Comparison of ENCODE assay signal across 8 cellular contexts in the genomic region with DNA sequence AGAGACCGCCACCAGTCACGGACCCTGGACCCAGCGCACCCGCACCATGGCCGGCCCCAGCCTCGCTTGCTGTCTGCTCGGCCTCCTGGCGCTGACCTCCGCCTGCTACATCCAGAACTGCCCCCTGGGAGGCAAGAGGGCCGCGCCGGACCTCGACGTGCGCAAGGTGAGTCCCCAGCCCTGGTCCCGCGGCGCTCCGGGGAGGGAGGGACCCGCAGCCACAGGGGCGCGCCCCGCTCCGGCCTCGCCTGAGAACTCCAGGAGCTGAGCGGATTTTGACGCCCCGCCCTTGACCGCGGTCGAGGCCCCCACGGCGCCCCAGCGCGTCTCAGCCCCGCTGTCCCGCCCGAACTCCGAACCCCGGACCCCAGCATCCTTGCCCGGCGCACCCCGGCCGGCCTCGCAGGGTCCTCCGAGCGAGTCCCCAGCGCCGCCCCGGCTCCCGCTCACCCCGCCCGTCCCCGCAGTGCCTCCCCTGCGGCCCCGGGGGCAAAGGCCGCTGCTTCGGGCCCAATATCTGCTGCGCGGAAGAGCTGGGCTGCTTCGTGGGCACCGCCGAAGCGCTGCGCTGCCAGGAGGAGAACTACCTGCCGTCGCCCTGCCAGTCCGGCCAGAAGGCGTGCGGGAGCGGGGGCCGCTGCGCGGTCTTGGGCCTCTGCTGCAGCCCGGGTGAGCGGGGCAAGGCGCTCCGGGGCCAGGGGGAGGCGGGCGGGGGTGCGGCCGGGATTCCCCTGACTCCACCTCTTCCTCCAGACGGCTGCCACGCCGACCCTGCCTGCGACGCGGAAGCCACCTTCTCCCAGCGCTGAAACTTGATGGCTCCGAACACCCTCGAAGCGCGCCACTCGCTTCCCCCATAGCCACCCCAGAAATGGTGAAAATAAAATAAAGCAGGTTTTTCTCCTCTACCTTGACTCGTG. TPM values are rescaled to one million over a fixed set of nuclear protein-coding genes. Genes with fewer than 3 reads are reported as not detected.
A peak's percentile ranks its signal among the peaks of the same experiment; 100 is the strongest.
DNase-seq lines count a peak whose midpoint lies in the region; ATAC-seq and TF ChIP-seq lines count a peak whose summit lies in the region.

A gene (plus strand): TSS at position 11 of the 920 bp plus-strand sequence. CDS start 36 bp downstream, at position 47.

- H3K36me3 ChIP-seq in HUES48 (ENCODE audit: control insufficient read depth, insufficient read depth, low read length) (no peaks in the 10 kb centered on the region), left ventricle myocardium inferior (no peaks in the 10 kb centered on the region), smooth muscle cell (ENCODE audit: low read depth) (no peaks in the 10 kb centered on the region)

- H3K4me1 Mint-ChIP-seq in activated T-helper 1 cell treated with anti-CD3 and anti-CD28 coated beads, Interleukin-12 subunit alpha, Interleukin-12 subunit beta, Interleukin-2, Interleukin-4 antibody, amounts not matched to agents 30 ng/mL and 10 ng/mL and 1 ng/mL, durations not matched to agents 14 hours and 24 hours and 36 hours (ENCODE audit: low read depth) = peaks cover 35% of the 10 kb centered on the region

- ATAC-seq in GM21515 (IDR thresholded peaks at IDR 0.05; ENCODE audit: unreplicated experiment) = no peak
- ATAC-seq in GM18520 (IDR thresholded peaks at IDR 0.05; ENCODE audit: unreplicated experiment) = no peak

- WGBS in smooth muscle cell (ENCODE audit: low lambda C conversion rate) = 44% methylated on average over 33 of the region's 95 CpGs

- H3K27ac ChIP-seq in HUES48 (ENCODE audit: low read depth, low read length) = no peak within 1 kb of the TSS
- H3K27ac ChIP-seq in left ventricle myocardium inferior (replicated peaks) = no peak within 1 kb of the TSS
- no peak within 1 kb of the TSS for H3K27ac ChIP-seq in smooth muscle cell (ENCODE audit: low read depth)

- H3K9ac ChIP-seq in HUES48 (ENCODE audit: low read depth, low read length) (no peak within 1 kb of the TSS), smooth muscle cell (ENCODE audit: low read depth) (peak within 1 kb of the TSS; percentile 35)

- H2AFZ ChIP-seq in smooth muscle cell (ENCODE audit: low read depth) = peak within 1 kb of the TSS; percentile 95

- no peaks in the 10 kb centered on the region for H3K9me3 Mint-ChIP-seq in activated T-helper 1 cell treated with anti-CD3 and anti-CD28 coated beads, Interleukin-12 subunit alpha, Interleukin-12 subunit beta, Interleukin-2, Interleukin-4 antibody, amounts not matched to agents 30 ng/mL and 10 ng/mL and 1 ng/mL, durations not matched to agents 14 hours and 24 hours and 36 hours

- H3K4me1 ChIP-seq in HUES48 (ENCODE audit: control insufficient read depth, insufficient read depth, low read length) = no peaks in the 10 kb centered on the region
- peaks cover 17% of the 10 kb centered on the region for H3K4me1 ChIP-seq in left ventricle myocardium inferior
- H3K4me1 ChIP-seq in smooth muscle cell (ENCODE audit: low read depth) = no peaks in the 10 kb centered on the region

- peaks cover 2% of the 10 kb centered on the region for H3K36me3 Mint-ChIP-seq in activated T-helper 1 cell treated with anti-CD3 and anti-CD28 coated beads, Interleukin-12 subunit alpha, Interleukin-12 subunit beta, Interleukin-2, Interleukin-4 antibody, amounts not matched to agents 30 ng/mL and 10 ng/mL and 1 ng/mL, durations not matched to agents 14 hours and 24 hours and 36 hours (ENCODE audit: low read depth)

- H3K79me2 ChIP-seq in smooth muscle cell (ENCODE audit: low read depth) = no peaks in the 10 kb centered on the region

- no peaks in the 10 kb centered on the region for H3K9me3 ChIP-seq in HUES48 (ENCODE audit: control insufficient read depth, insufficient read depth, low read length)
- H3K9me3 ChIP-seq in left ventricle myocardium inferior (replicated peaks) = no peaks in the 10 kb centered on the region
- no peaks in the 10 kb centered on the region for H3K9me3 ChIP-seq in smooth muscle cell (replicated peaks; ENCODE audit: low read depth)

- TF ChIP-seq CTCF in left ventricle myocardium inferior (IDR thresholded peaks at IDR 0.05; ENCODE audit: borderline replicate concordance) (no peak), smooth muscle cell (IDR thresholded peaks at IDR 0.05; ENCODE audit: borderline replicate concordance, insufficient read depth, poor library complexity, severe bottlenecking) (no peak)

- no peaks in the 10 kb centered on the region for H3F3A ChIP-seq in smooth muscle cell (ENCODE audit: low read depth)

- H3K27me3 ChIP-seq in HUES48 (ENCODE audit: control insufficient read depth, insufficient read depth, low read length) = peaks cover 30% of the 10 kb centered on the region
- peaks cover 51% of the 10 kb centered on the region for H3K27me3 ChIP-seq in left ventricle myocardium inferior (ENCODE audit: low read depth)
- H3K27me3 ChIP-seq in smooth muscle cell (ENCODE audit: low read depth) = peaks cover 16% of the 10 kb centered on the region

- H4K20me1 ChIP-seq in smooth muscle cell (ENCODE audit: low read depth) = no peaks in the 10 kb centered on the region

- H3K4me3 Mint-ChIP-seq in activated T-helper 1 cell treated with anti-CD3 and anti-CD28 coated beads, Interleukin-12 subunit alpha, Interleukin-12 subunit beta, Interleukin-2, Interleukin-4 antibody, amounts not matched to agents 30 ng/mL and 10 ng/mL and 1 ng/mL, durations not matched to agents 14 hours and 24 hours and 36 hours = peak within 1 kb of the TSS; percentile 84

- DNase-seq in activated T-helper 1 cell treated with anti-CD3 and anti-CD28 coated beads, Interleukin-12 subunit alpha, Interleukin-12 subunit beta, Interleukin-2, Interleukin-4 antibody, amounts not matched to agents 30 ng/mL and 10 ng/mL and 1 ng/mL, durations not matched to agents 14 hours and 24 hours and 36 hours (ENCODE audit: low spot score) = peak; percentile 55
- DNase-seq in left ventricle myocardium inferior = peak; percentile 56
- no peak for DNase-seq in smooth muscle cell (lab: John Stamatoyannopoulos, UW; ENCODE audit: unreplicated experiment)
- no peak for DNase-seq in SK-N-DZ (ENCODE audit: low spot score)
- DNase-seq in AG08396 (ENCODE audit: low spot score) = no peak

- peak within 1 kb of the TSS; percentile 95 for H3K4me2 ChIP-seq in smooth muscle cell

- H3K4me3 ChIP-seq in HUES48 (ENCODE audit: low read depth, low read length) (peak within 1 kb of the TSS; percentile 52), left ventricle myocardium inferior (peak within 1 kb of the TSS; percentile 72), smooth muscle cell (peak within 1 kb of the TSS; percentile 59)

- peak within 1 kb of the TSS; percentile 80 for H3K27ac Mint-ChIP-seq in activated T-helper 1 cell treated with anti-CD3 and anti-CD28 coated beads, Interleukin-12 subunit alpha, Interleukin-12 subunit beta, Interleukin-2, Interleukin-4 antibody, amounts not matched to agents 30 ng/mL and 10 ng/mL and 1 ng/mL, durations not matched to agents 14 hours and 24 hours and 36 hours

- intact Hi-C loops in activated T-helper 1 cell treated with anti-CD3 and anti-CD28 coated beads, Interleukin-12 subunit alpha, Interleukin-12 subunit beta, Interleukin-2, Interleukin-4 antibody, amounts not matched to agents 30 ng/mL and 10 ng/mL and 1 ng/mL, durations not matched to agents 14 hours and 24 hours and 36 hours (cut with micrococcal nuclease) = no loop called here
- intact Hi-C loops in left ventricle myocardium inferior (cut with micrococcal nuclease) = no loop called here

- peaks cover 6% of the 10 kb centered on the region for H3K27me3 Mint-ChIP-seq in activated T-helper 1 cell treated with anti-CD3 and anti-CD28 coated beads, Interleukin-12 subunit alpha, Interleukin-12 subunit beta, Interleukin-2, Interleukin-4 antibody, amounts not matched to agents 30 ng/mL and 10 ng/mL and 1 ng/mL, durations not matched to agents 14 hours and 24 hours and 36 hours (ENCODE audit: insufficient read depth)

RNA-seq across cellular contexts. Expression of the gene that starts here (rescaled TPM):
- total RNA-seq in activated T-helper 1 cell treated with anti-CD3 and anti-CD28 coated beads, Interleukin-12 subunit alpha, Interleukin-12 subunit beta, Interleukin-2, Interleukin-4 antibody, amounts not matched to agents 30 ng/mL and 10 ng/mL and 1 ng/mL, durations not matched to agents 14 hours and 24 hours and 36 hours = not detected in 2 replicates
- not detected for total RNA-seq in left ventricle myocardium inferior
- not detected in 2 replicates for total RNA-seq in smooth muscle cell
- 2.8 and 3.5 TPM in 2 replicates for polyA plus RNA-seq in smooth muscle cell
- polyA plus RNA-seq in SK-N-DZ (2014; cell fraction: cytosol; rRNA removed) = not detected in 2 replicates
- not detected in 2 replicates for polyA plus RNA-seq in SK-N-DZ (2014; cell fraction: nucleus; rRNA removed)

Comparison
In these comparisons a context has a peak if more than half of its experiments do, and no peak if none do; other contexts are left out.
1. Peak in DNase-seq in activated T-helper 1 cell treated with anti-CD3 and anti-CD28 coated beads, Interleukin-12 subunit alpha, Interleukin-12 subunit beta, Interleukin-2, Interleukin-4 antibody, amounts not matched to agents 30 ng/mL and 10 ng/mL and 1 ng/mL, durations not matched to agents 14 hours and 24 hours and 36 hours; RNA of the gene not detected or under 1 TPM.
2. Peak in DNase-seq and H3K4me3 ChIP-seq in left ventricle myocardium inferior; RNA of the gene not detected or under 1 TPM.